In the genomic region with DNA sequence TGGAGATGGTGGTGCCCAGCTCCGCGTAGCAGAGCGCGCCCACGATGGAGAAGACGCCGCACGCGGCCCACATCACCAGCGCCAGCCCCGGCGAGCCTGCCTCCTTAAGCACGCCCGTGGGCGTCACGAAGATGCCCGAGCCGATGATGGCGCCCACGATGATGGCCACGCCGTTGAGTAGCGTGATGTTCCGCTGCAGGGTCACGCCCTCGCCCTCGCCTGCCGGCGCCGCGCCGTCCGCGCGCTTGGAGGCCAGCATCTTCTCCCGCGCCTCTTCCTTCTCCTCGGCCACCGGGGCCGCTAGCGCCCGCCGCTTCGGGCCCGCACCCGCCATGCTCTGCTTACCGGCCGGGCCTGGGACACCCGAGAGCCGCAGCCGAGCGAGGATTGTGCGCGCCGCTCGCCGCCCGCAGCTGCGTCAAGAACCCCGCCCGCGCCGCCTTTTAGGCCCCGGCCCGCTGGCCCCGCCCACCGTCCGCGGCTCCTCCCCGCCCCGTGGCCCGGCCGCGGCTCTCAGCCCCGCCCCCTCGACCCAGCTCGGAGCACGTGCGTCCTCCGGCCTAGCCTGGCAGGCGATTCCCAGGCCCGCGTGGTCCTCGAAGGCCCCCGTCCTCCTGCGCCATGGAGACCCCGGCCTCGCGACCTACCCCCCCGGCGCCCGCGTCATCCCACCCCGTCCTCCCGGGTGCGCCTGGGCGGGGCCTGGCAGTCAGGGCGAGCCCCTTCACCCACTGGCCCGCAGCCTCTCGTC, we compare ENCODE assay signal across 1 cellular context.
TF ChIP-seq lines count a peak whose summit lies in the region.

No MANE protein-coding gene starts in this region.

TF ChIP-seq in A549, 52 proteins besides CTCF, POLR2A, EP300 and RAD21 (continued from another document):
- TF ChIP-seq, protein P1, sequence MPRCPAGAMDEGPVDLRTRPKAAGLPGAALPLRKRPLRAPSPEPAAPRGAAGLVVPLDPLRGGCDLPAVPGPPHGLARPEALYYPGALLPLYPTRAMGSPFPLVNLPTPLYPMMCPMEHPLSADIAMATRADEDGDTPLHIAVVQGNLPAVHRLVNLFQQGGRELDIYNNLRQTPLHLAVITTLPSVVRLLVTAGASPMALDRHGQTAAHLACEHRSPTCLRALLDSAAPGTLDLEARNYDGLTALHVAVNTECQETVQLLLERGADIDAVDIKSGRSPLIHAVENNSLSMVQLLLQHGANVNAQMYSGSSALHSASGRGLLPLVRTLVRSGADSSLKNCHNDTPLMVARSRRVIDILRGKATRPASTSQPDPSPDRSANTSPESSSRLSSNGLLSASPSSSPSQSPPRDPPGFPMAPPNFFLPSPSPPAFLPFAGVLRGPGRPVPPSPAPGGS (IDR thresholded peaks at IDR 0.05): peak; percentile 93
TF ChIP-seq in A549: peak in this region for 19; not testable (repeated sequence) for 33.
